Comparison of ENCODE assay signal across 17 cellular contexts in the genomic region with DNA sequence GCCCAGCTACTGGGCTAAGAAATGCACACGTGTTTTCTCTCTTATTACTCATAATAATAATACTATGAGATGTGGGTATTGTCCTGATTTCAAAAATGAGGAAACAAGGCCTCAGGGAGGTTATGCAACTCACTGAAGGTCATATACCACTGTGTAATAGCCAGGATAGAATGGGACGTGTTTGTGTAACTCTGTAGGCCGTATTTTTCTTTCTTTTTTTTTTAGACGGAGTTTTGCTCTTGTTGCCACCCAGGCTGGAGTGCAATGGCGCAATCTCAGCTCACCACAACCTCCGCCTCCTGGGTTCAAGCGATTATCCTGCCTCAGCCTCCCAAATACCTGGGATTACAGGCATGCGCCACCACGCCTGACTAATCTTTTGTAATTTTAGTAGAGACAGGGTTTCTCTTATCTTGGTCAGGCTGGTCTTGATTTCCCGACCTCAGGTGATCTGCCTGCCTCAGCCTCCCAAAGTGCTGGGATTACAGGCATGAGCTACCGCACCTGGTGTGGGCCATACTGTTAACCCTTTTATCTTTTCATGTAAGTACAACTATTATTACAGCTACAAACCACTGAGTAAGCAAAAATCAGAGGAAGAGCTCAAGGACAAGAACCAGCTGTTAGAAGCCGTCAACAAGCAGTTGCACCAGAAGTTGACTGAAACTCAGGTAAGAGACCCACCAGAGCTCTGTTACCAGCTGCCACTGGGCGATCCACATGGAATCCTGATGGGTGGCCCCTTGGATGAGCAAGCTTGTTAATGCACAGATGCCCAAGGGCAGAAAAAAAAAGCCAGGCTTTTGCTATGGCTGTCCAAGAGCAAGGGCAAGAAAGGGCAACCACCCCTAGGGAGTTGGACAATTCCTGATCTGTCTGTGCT. TPM values are rescaled to one million over a fixed set of nuclear protein-coding genes. Genes with fewer than 3 reads are reported as not detected.
DNase-seq lines count a peak whose midpoint lies in the region; ATAC-seq and TF ChIP-seq lines count a peak whose summit lies in the region.
"Had no signal": no experiment of that assay in that cellular context is flagged by ENCODE, and none has a peak within 500 bp of the region (broad histone marks: within the 10 kb centered on the region; RNA-seq: fewer than 3 reads in every experiment).

No MANE protein-coding gene starts in this region.

- no peaks in the 10 kb centered on the region for H3K4me1 ChIP-seq in prostate gland (replicated peaks)

- DNase-seq in HL-60 (ENCODE audit: low read depth in 1 of 2, low spot score in 1 of 2) (peak; percentile 58 to 84), SIG-M5 (lab: John Stamatoyannopoulos, UW) (peak; percentile 46), fibroblast of mammary gland (ENCODE audit: low read depth) (peak; percentile 20), prostate gland (ENCODE audit: low spot score) (no peak), NCI-H128 (lab: John Stamatoyannopoulos, UW; ENCODE audit: unreplicated experiment) (no peak), NCI-H1436 treated with DMSO at 0.1 percent for 48 hours (lab: John Stamatoyannopoulos, UW) (no peak)
- DNase-seq in stimulated activated naive CD4-positive, alpha-beta T cell treated with Interleukin-2 at 50 U/mL for 16 hours (lab: John Stamatoyannopoulos, UW), result no peak
- DNase-seq: activated CD4-positive, alpha-beta T cell treated with anti-CD3 and anti-CD28 coated beads for 48 hours; anterior cingulate cortex; CD4-positive, alpha-beta T cell; immature natural killer cell; NCI-H1048 had no signal

- H3K4me3 ChIP-seq in HL-60 (replicated peaks; ENCODE audit: insufficient read depth, low read length) (no peak overlapping the region), fibroblast of mammary gland (ENCODE audit: control insufficient read depth, low read depth, low read length) (no peak overlapping the region), prostate gland (no peak overlapping the region)

- no peaks in the 10 kb centered on the region for H3K27me3 ChIP-seq in HL-60 (ENCODE audit: insufficient read depth, poor library complexity, severe bottlenecking)
- H3K27me3 ChIP-seq in prostate gland (replicated peaks; ENCODE audit: insufficient read depth), result no peaks in the 10 kb centered on the region

- no peak for TF ChIP-seq POLR2A in prostate gland (IDR thresholded peaks at IDR 0.05)

- H3K27ac ChIP-seq in HL-60 (replicated peaks), result peak overlapping the region; percentile 3; the same call in 1 of the 2 replicates
- peak overlapping the region; percentile 73 to 81 for H3K27ac ChIP-seq in prostate gland

- no peaks in the 10 kb centered on the region for H3K9me3 ChIP-seq in prostate gland

- no peak for ATAC-seq in HG03095 (IDR thresholded peaks at IDR 0.05; ENCODE audit: unreplicated experiment)

- 88% methylated on average over 13 of the region's 13 CpGs for WGBS in prostate gland

- no peaks in the 10 kb centered on the region for H3K36me3 ChIP-seq in prostate gland

- TF ChIP-seq CTCF in HL-60 (IDR thresholded peaks at IDR 0.05; ENCODE audit: insufficient read depth, low read length) (no peak), fibroblast of mammary gland (conservative IDR thresholded peaks at IDR 0.05; ENCODE audit: control insufficient read depth, insufficient read depth, low read depth, low read length) (no peak), prostate gland (IDR thresholded peaks at IDR 0.05) (no peak)

- intact Hi-C loops in prostate gland (cut with DNase I), result no loop called here

RNA-seq across cellular contexts. Expression of gene KNSTRN, which starts 6.7 kb away (rescaled TPM):
- 10 to 100 TPM; 12.9 to 19.8 TPM for total RNA-seq in prostate gland

RNA-seq across cellular contexts. Expression of gene IVD, which starts 16.4 kb away (rescaled TPM):
- total RNA-seq in prostate gland, result 100 to 1,000 TPM; 112 to 115 TPM

RNA-seq across cellular contexts. Expression of gene DISP2, which starts 31.2 kb away (rescaled TPM):
- 1 to 10 TPM in 1 of 2 donors, under 1 TPM in 1; 0.27 to 1.6 TPM for total RNA-seq in prostate gland

RNA-seq across cellular contexts. Expression of gene PHGR1, which starts 38.3 kb away (rescaled TPM):
- total RNA-seq in prostate gland, result not detected
- total RNA-seq: CD4-positive, alpha-beta T cell; HT1080; myocyte; T-helper 2 cell treated with Interferon-gamma antibody and Interleukin-4, amounts not matched to agents 100 ng/mL and 5 ng/mL, for 36 hours; urinary bladder had no signal

RNA-seq across cellular contexts. Expression of gene CCDC9B, which starts 48.4 kb away (rescaled TPM):
- 10 to 100 TPM in 1 of 2 donors, 1 to 10 TPM in 1; 9.0 to 29.7 TPM for total RNA-seq in prostate gland

Comparison
In these comparisons a context has a peak if more than half of its experiments do, and no peak if none do; other contexts are left out.
1. DNase-seq: peak in HL-60 (2 of 2), SIG-M5 (single experiment) and fibroblast of mammary gland (single experiment); none in prostate gland (single experiment), NCI-H128 (single experiment), stimulated activated naive CD4-positive, alpha-beta T cell treated with Interleukin-2 at 50 U/mL for 16 hours (single experiment) and NCI-H1436 treated with DMSO at 0.1 percent for 48 hours (single experiment).